In the genomic region with DNA sequence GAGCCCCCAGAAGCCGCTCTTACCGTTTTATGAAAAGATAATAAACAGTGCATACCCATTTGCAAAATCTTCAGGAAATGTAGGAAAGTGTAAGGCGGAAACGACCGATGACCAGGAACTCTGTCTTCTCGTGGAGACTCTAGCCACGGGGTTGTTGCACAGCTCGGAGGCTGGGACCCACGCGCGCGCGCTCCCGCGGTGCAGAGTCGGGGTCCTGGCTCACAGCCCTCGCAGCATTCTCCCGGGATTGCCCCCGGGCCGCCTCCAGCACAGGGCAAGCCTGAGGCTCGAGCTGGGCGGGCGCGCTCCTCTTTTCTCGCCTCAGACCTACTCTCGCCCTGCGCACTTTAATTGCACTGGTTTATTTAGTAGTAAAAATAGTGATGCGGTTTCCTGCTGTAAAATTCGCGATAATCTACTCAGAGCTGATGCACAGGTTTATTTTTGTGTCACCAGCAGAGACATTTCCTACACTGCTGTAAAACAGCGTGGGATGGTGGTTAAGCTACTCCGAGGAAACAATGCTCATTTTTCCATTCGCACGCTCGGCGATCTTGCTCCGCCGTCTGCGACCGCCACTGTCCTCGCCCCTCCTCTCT, we compare ENCODE assay signal across 5 cellular contexts. TPM values are rescaled to one million over a fixed set of nuclear protein-coding genes. Genes with fewer than 3 reads are reported as not detected.
DNase-seq lines count a peak whose midpoint lies in the region; ATAC-seq and TF ChIP-seq lines count a peak whose summit lies in the region.

No MANE protein-coding gene starts in this region.

- TF ChIP-seq EP300 in SK-N-SH (IDR thresholded peaks at IDR 0.05; ENCODE audit: borderline replicate concordance in 1 of 2, low read depth in 1 of 2, low read length in 1 of 2), result no peak

- no peak for DNase-seq in SK-N-SH
- DNase-seq in endodermal cell, result no peak
- DNase-seq in DMS 273 (lab: John Stamatoyannopoulos, UW; ENCODE audit: unreplicated experiment), result no peak

- peak overlapping the region; percentile 90 for H3K4me3 Mint-ChIP-seq in endodermal cell

- no peak for TF ChIP-seq RAD21 in SK-N-SH (IDR thresholded peaks at IDR 0.05; ENCODE audit: low read length)

- H3K27ac Mint-ChIP-seq in endodermal cell, result no peak overlapping the region

- H3K9ac ChIP-seq in SK-N-SH (peak overlapping the region; percentile 74), endodermal cell (ENCODE audit: extremely low read depth, low read length, poor library complexity, severe bottlenecking) (no peak overlapping the region), skeletal muscle tissue (ENCODE audit: low read depth in 1 of 3, low read length in 3 of 3) (peak overlapping the region; percentile 63 to 92 (median 71))

- peaks cover 2% of the 10 kb centered on the region for H3K4me1 Mint-ChIP-seq in endodermal cell

- peak overlapping the region; percentile 94 for H2AFZ ChIP-seq in SK-N-SH (ENCODE audit: low read depth)

- WGBS in SK-N-SH (ENCODE audit: low lambda C conversion rate), result 1% methylated on average over 18 of the region's 41 CpGs
- WGBS in endodermal cell (ENCODE audit: insufficient coverage in 1 of 2, insufficient read length in 1 of 2), 2 experiments, result 1 to 2% methylated on average over 16 to 41 of the region's 41 CpGs

- H3K4me1 ChIP-seq in SK-N-SH (ENCODE audit: control insufficient read depth in 1 of 2, insufficient read depth in 2 of 2, low read depth in 1 of 2, low read length in 1 of 2), result peaks cover 0 to 11% of the 10 kb centered on the region in 2 experiments; a peak in 1 of 4 replicates
- H3K4me1 ChIP-seq in endodermal cell (ENCODE audit: control insufficient read depth, insufficient read depth, low read length), result no peaks in the 10 kb centered on the region
- peaks cover 23 to 49% (median 46%) of the 10 kb centered on the region in 3 donors for H3K4me1 ChIP-seq in skeletal muscle tissue (ENCODE audit: control insufficient read depth in 3 of 3, insufficient read depth in 3 of 3, low read length in 3 of 3)

- H3K36me3 Mint-ChIP-seq in endodermal cell (ENCODE audit: low read depth), result no peaks in the 10 kb centered on the region

- H3K27me3 Mint-ChIP-seq in endodermal cell (ENCODE audit: insufficient read depth), result peaks cover 44% of the 10 kb centered on the region

- H3F3A ChIP-seq in SK-N-SH (replicated peaks; ENCODE audit: insufficient read depth), result peaks cover 22% of the 10 kb centered on the region

- H3K27ac ChIP-seq in SK-N-SH (ENCODE audit: low read depth in 2 of 2, low read length in 1 of 2), result peak overlapping the region; percentile 34 to 77; a peak in 3 of 4 replicates
- H3K27ac ChIP-seq in endodermal cell (ENCODE audit: low read depth, low read length), result no peak overlapping the region
- H3K27ac ChIP-seq in skeletal muscle tissue (ENCODE audit: low read depth, low read length), result peak overlapping the region; percentile 89

- H3K36me3 ChIP-seq in SK-N-SH (replicated peaks in 1 of 2; ENCODE audit: control insufficient read depth in 1 of 2, insufficient read depth in 2 of 2, low read length in 1 of 2) (no peaks in the 10 kb centered on the region), endodermal cell (ENCODE audit: control insufficient read depth, insufficient read depth, low read length) (no peaks in the 10 kb centered on the region), skeletal muscle tissue (ENCODE audit: control insufficient read depth in 3 of 3, insufficient read depth in 3 of 3, low read length in 3 of 3) (peaks cover 0 to 3% (median 0%) of the 10 kb centered on the region in 3 donors)

- H3K4me3 ChIP-seq in SK-N-SH (ENCODE audit: low read depth in 2 of 2, low read length in 1 of 2), result peak overlapping the region; percentile 91 to 98
- peak overlapping the region; percentile 100 for H3K4me3 ChIP-seq in endodermal cell (ENCODE audit: low read length)
- H3K4me3 ChIP-seq in skeletal muscle tissue (ENCODE audit: low read length in 3 of 3), result peak overlapping the region; percentile 80 to 96 (median 92)

- TF ChIP-seq CTCF in SK-N-SH (IDR thresholded peaks at IDR 0.05) (no peak), endodermal cell (conservative IDR thresholded peaks at IDR 0.05) (no peak)

- H3K79me2 ChIP-seq in SK-N-SH (ENCODE audit: insufficient read depth), result peaks cover 6% of the 10 kb centered on the region; the same call in 1 of the 2 replicates

- H3K27me3 ChIP-seq in SK-N-SH (ENCODE audit: insufficient read depth), result no peaks in the 10 kb centered on the region
- H3K27me3 ChIP-seq in endodermal cell (ENCODE audit: control insufficient read depth, insufficient read depth, low read length, poor library complexity, severe bottlenecking), result peaks cover 20% of the 10 kb centered on the region
- H3K27me3 ChIP-seq in skeletal muscle tissue (ENCODE audit: control insufficient read depth in 3 of 3, insufficient read depth in 3 of 3, low read length in 3 of 3), result no peaks in the 10 kb centered on the region

- ATAC-seq in HG03039 (IDR thresholded peaks at IDR 0.05; ENCODE audit: unreplicated experiment), result no peak

- CTCF ChIA-PET in SK-N-SH (lab: Yijun Ruan, JAX), result interaction anchor here (0.9 to 7.4 kb wide), 9 partner anchors 12 to 72 kb away, joined by 3 to 72 read pairs (median 5); a partner anchor contains a TSS

- H3K9me3 ChIP-seq in SK-N-SH (no peaks in the 10 kb centered on the region), endodermal cell (ENCODE audit: control insufficient read depth, low read length) (no peaks in the 10 kb centered on the region), skeletal muscle tissue (ENCODE audit: control insufficient read depth in 3 of 3, low read length in 3 of 3) (no peaks in the 10 kb centered on the region)

- H3K9me2 ChIP-seq in SK-N-SH, result no peaks in the 10 kb centered on the region

- no peaks in the 10 kb centered on the region for H4K20me1 ChIP-seq in SK-N-SH (ENCODE audit: insufficient read depth)

- no peaks in the 10 kb centered on the region for H3K9me3 Mint-ChIP-seq in endodermal cell

- POLR2A ChIA-PET in SK-N-SH (lab: Yijun Ruan, JAX), result interaction anchor here (1.1 to 2.6 kb wide), 3 partner anchors 18 to 55 kb away, joined by 3 to 11 read pairs (median 6); no protein-coding TSS in a partner anchor

- peak overlapping the region; percentile 94 for H3K4me2 ChIP-seq in SK-N-SH

TF ChIP-seq in SK-N-SH, 30 proteins besides CTCF, POLR2A, EP300 and RAD21:
- TF ChIP-seq MXI1 (IDR thresholded peaks at IDR 0.05; ENCODE audit: low read depth, low read length) (0 out of 2 replicates have a peak, but pooled peaks have one; percentile 49), NRF1 (IDR thresholded peaks at IDR 0.05; ENCODE audit: low read depth, low read length) (no peak), YY1 (IDR thresholded peaks at IDR 0.05; ENCODE audit: low read depth) (0 out of 2 replicates have a peak, but pooled peaks have one; percentile 27)

RNA-seq across cellular contexts. Expression of a gene that starts 15.5 kb away (rescaled TPM):
- polyA plus RNA-seq in SK-N-SH (2012; rRNA removed), result 2.0 and 3.5 TPM in 2 replicates
- 2.8 and 2.9 TPM in 2 replicates for polyA plus RNA-seq in SK-N-SH (2012; cell fraction: cytosol; rRNA removed)
- 2.4 and 3.9 TPM in 2 replicates for polyA plus RNA-seq in SK-N-SH (2012; cell fraction: nucleus; rRNA removed)
- total RNA-seq in endodermal cell (not detected), skeletal muscle tissue (9.9 TPM)
- polyA plus RNA-seq in endodermal cell (2013, experiment 1 of 2), result 0.21 TPM
- 0.29 TPM for polyA plus RNA-seq in endodermal cell (2013, experiment 2 of 2)

RNA-seq across cellular contexts. Expression of a gene that starts 33.6 kb away (rescaled TPM):
- polyA plus RNA-seq in SK-N-SH (2012; rRNA removed), result 35.3 and 35.9 TPM in 2 replicates
- polyA plus RNA-seq in SK-N-SH (2012; cell fraction: cytosol; rRNA removed), result 17.4 and 20.2 TPM in 2 replicates
- 123 and 125 TPM in 2 replicates for polyA plus RNA-seq in SK-N-SH (2012; cell fraction: nucleus; rRNA removed)
- total RNA-seq in endodermal cell, result 10 to 100 TPM; 37.5 to 41.7 TPM
- polyA plus RNA-seq in endodermal cell (2013, experiment 1 of 2), result 29.1 TPM
- 23.7 TPM for polyA plus RNA-seq in endodermal cell (2013, experiment 2 of 2)
- 15.1 TPM for total RNA-seq in skeletal muscle tissue

RNA-seq across cellular contexts. Expression of a gene that starts 42.1 kb away (rescaled TPM):
- not detected in 2 replicates for polyA plus RNA-seq in SK-N-SH (2012; rRNA removed)
- polyA plus RNA-seq in SK-N-SH (2012; cell fraction: cytosol; rRNA removed), result not detected in 2 replicates
- not detected in 2 replicates for polyA plus RNA-seq in SK-N-SH (2012; cell fraction: nucleus; rRNA removed)
- total RNA-seq in endodermal cell, result not detected
- not detected for polyA plus RNA-seq in endodermal cell (2013, experiment 1 of 2)
- not detected for polyA plus RNA-seq in endodermal cell (2013, experiment 2 of 2)
- not detected for total RNA-seq in skeletal muscle tissue

RNA-seq across cellular contexts. Expression of a gene that starts 54.2 kb away (rescaled TPM):
- polyA plus RNA-seq in SK-N-SH (2012; rRNA removed), result 4,191 and 4,715 TPM in 2 replicates
- 3,130 and 3,829 TPM in 2 replicates for polyA plus RNA-seq in SK-N-SH (2012; cell fraction: cytosol; rRNA removed)
- polyA plus RNA-seq in SK-N-SH (2012; cell fraction: nucleus; rRNA removed), result 1,982 and 2,553 TPM in 2 replicates
- 1,000 to 10,000 TPM; 1,942 to 1,975 TPM for total RNA-seq in endodermal cell
- 2,359 TPM for polyA plus RNA-seq in endodermal cell (2013, experiment 1 of 2)
- 2,067 TPM for polyA plus RNA-seq in endodermal cell (2013, experiment 2 of 2)
- total RNA-seq in skeletal muscle tissue, result 4,748 TPM

RNA-seq across cellular contexts. Expression of a gene that starts 58.5 kb away (rescaled TPM):
- not detected in 2 replicates for polyA plus RNA-seq in SK-N-SH (2012; rRNA removed)
- polyA plus RNA-seq in SK-N-SH (2012; cell fraction: cytosol; rRNA removed), result not detected in 2 replicates
- polyA plus RNA-seq in SK-N-SH (2012; cell fraction: nucleus; rRNA removed), result not detected in 2 replicates
- total RNA-seq in endodermal cell (not detected), skeletal muscle tissue (not detected)
- not detected for polyA plus RNA-seq in endodermal cell (2013, experiment 1 of 2)
- not detected for polyA plus RNA-seq in endodermal cell (2013, experiment 2 of 2)

Comparison
In these comparisons a context has a peak if more than half of its experiments do, and no peak if none do; other contexts are left out.
1. RNA of a gene that starts 15.5 kb away (total RNA-seq): 9.9 TPM in skeletal muscle tissue (single experiment); not detected in endodermal cell; every median in the first group is over 10 times any median in the second.
2. Peak in every context shown above with its lines, with median percentiles within 50 percentile points of each other: H3K4me3 ChIP-seq.